ENCODE assay signal across 16 cellular contexts in the genomic region with DNA sequence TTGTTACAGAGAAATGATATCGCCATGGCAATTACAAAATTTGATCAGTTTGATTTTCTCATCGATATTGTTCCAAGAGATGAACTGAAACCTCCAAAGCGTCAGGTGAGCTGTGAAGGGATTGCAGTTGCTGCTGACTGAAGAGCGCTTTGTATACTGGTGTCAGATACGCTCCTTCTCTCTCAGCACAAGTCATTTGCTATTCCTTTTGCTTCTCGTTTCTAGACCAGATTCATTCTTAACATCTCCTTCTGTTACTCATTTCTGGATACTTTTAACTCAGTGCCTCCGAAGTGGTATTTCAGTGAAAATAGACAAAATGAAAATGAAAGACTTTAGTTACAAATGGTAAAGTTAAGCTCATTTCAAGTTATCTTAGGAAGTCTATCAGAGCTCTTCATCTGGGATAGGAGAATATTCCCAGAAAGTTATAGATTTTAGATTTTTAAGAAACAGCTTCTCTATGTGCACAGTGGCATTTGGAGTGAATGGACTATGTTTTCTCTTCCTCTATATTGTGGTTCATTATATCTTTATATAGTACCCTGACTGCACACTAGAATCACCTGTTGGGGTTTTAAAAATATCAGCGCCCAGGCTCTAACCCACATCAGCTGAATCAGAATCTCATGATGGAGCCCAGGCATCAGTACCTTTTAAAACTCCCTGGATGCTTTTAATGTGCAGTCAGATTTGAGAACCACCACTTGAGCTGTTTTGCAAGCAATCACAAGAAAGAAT. TPM values are rescaled to one million over a fixed set of nuclear protein-coding genes. Genes with fewer than 3 reads are reported as not detected.
DNase-seq lines count a peak whose midpoint lies in the region; ATAC-seq and TF ChIP-seq lines count a peak whose summit lies in the region.
"Had no signal": no experiment of that assay in that cellular context is flagged by ENCODE, and none has a peak within 500 bp of the region (broad histone marks: within the 10 kb centered on the region; RNA-seq: fewer than 3 reads in every experiment).

No MANE protein-coding gene starts in this region.

- POLR2A ChIA-PET in activated CD4-positive, alpha-beta memory T cell treated with anti-CD3 and anti-CD28 coated beads for 36 hours (lab: Charles Lee), result interaction anchor here (0.7 to 1.8 kb wide), 5 partner anchors 11 to 62 kb away, joined by 3 to 7 read pairs (median 3); a partner anchor contains a TSS

- peaks cover 57% of the 10 kb centered on the region for H3K36me3 Mint-ChIP-seq in activated T-cell treated with anti-CD3 and anti-CD28 coated beads, Interleukin-2, amount 50 U/mL, for 4 hours (ENCODE audit: insufficient read depth)
- peaks cover 34% of the 10 kb centered on the region for H3K36me3 Mint-ChIP-seq in activated CD4-positive, alpha-beta memory T cell treated with anti-CD3 and anti-CD28 coated beads for 36 hours
- peaks cover 31 to 58% of the 10 kb centered on the region in 2 donors for H3K36me3 Mint-ChIP-seq in stimulated activated naive B cell treated with anti-CD40 and anti-IgM and Interleukin-4, amounts not matched to agents 10 μg/mL and 1 μg/mL and 100 μg/mL, for 72 hours
- peaks cover 67% of the 10 kb centered on the region for H3K36me3 Mint-ChIP-seq in nephron progenitor cell (ENCODE audit: low read depth)

- no peak for DNase-seq in activated T-cell treated with anti-CD3 and anti-CD28 coated beads, Interleukin-2, amount 50 U/mL, for 4 hours
- DNase-seq in activated T-cell treated with anti-CD3 and anti-CD28 coated beads, Interleukin-2, amount 50 U/mL, for 1 hour, result no peak
- peak; percentile 27 for DNase-seq in activated CD4-positive, alpha-beta memory T cell treated with anti-CD3 and anti-CD28 coated beads for 36 hours
- no peak for DNase-seq in stimulated activated naive B cell treated with anti-CD40 and anti-IgM and Interleukin-4, amounts not matched to agents 10 μg/mL and 1 μg/mL and 100 μg/mL, for 72 hours
- DNase-seq in activated gamma-delta T cell treated with Interleukin-2 at 50 U/mL for 16 hours (no peak), ecto neural progenitor cell (ENCODE audit: low spot score) (no peak), nephron progenitor cell (no peak)
- DNase-seq: ACHN; activated effector memory CD4-positive, alpha-beta T cell treated with Interleukin-2 at 50 U/mL for 16 hours; effector memory CD8-positive, alpha-beta T cell; mesenchymal stem cell; NCI-H1417; NCI-H510A; nucleus accumbens had no signal

- TF ChIP-seq CTCF in nephron progenitor cell (IDR thresholded peaks at IDR 0.05), result no peak

- CTCF ChIA-PET in activated CD4-positive, alpha-beta memory T cell treated with anti-CD3 and anti-CD28 coated beads for 36 hours (lab: Charles Lee), result interaction anchor here (0.6 to 1.9 kb wide), 5 partner anchors 12 to 237 kb away, joined by 3 to 8 read pairs (median 3); no protein-coding TSS in a partner anchor

- intact Hi-C loops in activated CD4-positive, alpha-beta memory T cell treated with anti-CD3 and anti-CD28 coated beads for 36 hours (cut with micrococcal nuclease), result loop anchor here (1.0 kb wide), 2 partner anchors 11 to 59 kb away; no protein-coding TSS in a partner anchor

- no peak overlapping the region for H3K4me3 Mint-ChIP-seq in activated T-cell treated with anti-CD3 and anti-CD28 coated beads, Interleukin-2, amount 50 U/mL, for 4 hours
- peak overlapping the region; percentile 33 for H3K4me3 Mint-ChIP-seq in activated CD4-positive, alpha-beta memory T cell treated with anti-CD3 and anti-CD28 coated beads for 36 hours
- H3K4me3 Mint-ChIP-seq in stimulated activated naive B cell treated with anti-CD40 and anti-IgM and Interleukin-4, amounts not matched to agents 10 μg/mL and 1 μg/mL and 100 μg/mL, for 72 hours, result peak overlapping the region in 1 of 2 donors; percentile 8
- H3K4me3 Mint-ChIP-seq in nephron progenitor cell, result no peak overlapping the region
- H3K4me3 Mint-ChIP-seq: effector memory CD8-positive, alpha-beta T cell had no signal

- peak overlapping the region; percentile 82 for H3K27ac Mint-ChIP-seq in activated CD4-positive, alpha-beta memory T cell treated with anti-CD3 and anti-CD28 coated beads for 36 hours
- peak overlapping the region; percentile 27 for H3K27ac Mint-ChIP-seq in stimulated activated naive B cell treated with anti-CD40 and anti-IgM and Interleukin-4, amounts not matched to agents 10 μg/mL and 1 μg/mL and 100 μg/mL, for 72 hours
- no peak overlapping the region for H3K27ac Mint-ChIP-seq in nephron progenitor cell

- H3K27me3 Mint-ChIP-seq in activated T-cell treated with anti-CD3 and anti-CD28 coated beads, Interleukin-2, amount 50 U/mL, for 4 hours (ENCODE audit: low read depth), result no peaks in the 10 kb centered on the region
- no peaks in the 10 kb centered on the region for H3K27me3 Mint-ChIP-seq in activated CD4-positive, alpha-beta memory T cell treated with anti-CD3 and anti-CD28 coated beads for 36 hours
- no peaks in the 10 kb centered on the region for H3K27me3 Mint-ChIP-seq in stimulated activated naive B cell treated with anti-CD40 and anti-IgM and Interleukin-4, amounts not matched to agents 10 μg/mL and 1 μg/mL and 100 μg/mL, for 72 hours
- H3K27me3 Mint-ChIP-seq in nephron progenitor cell (ENCODE audit: low read depth, poor library complexity), result no peaks in the 10 kb centered on the region
- H3K27me3 Mint-ChIP-seq: effector memory CD8-positive, alpha-beta T cell had no signal

- no peaks in the 10 kb centered on the region for H3K9me3 Mint-ChIP-seq in activated T-cell treated with anti-CD3 and anti-CD28 coated beads, Interleukin-2, amount 50 U/mL, for 4 hours
- no peaks in the 10 kb centered on the region for H3K9me3 Mint-ChIP-seq in activated CD4-positive, alpha-beta memory T cell treated with anti-CD3 and anti-CD28 coated beads for 36 hours
- H3K9me3 Mint-ChIP-seq in stimulated activated naive B cell treated with anti-CD40 and anti-IgM and Interleukin-4, amounts not matched to agents 10 μg/mL and 1 μg/mL and 100 μg/mL, for 72 hours, result no peaks in the 10 kb centered on the region
- no peaks in the 10 kb centered on the region for H3K9me3 Mint-ChIP-seq in nephron progenitor cell
- H3K9me3 Mint-ChIP-seq: effector memory CD8-positive, alpha-beta T cell had no signal

- peak; percentile 63 to 69 for ATAC-seq in activated T-cell treated with anti-CD3 and anti-CD28 coated beads, Interleukin-2, amount 50 U/mL, for 4 hours
- ATAC-seq in GM21390 (IDR thresholded peaks at IDR 0.05; ENCODE audit: unreplicated experiment), result peak; percentile 69
- ATAC-seq in stimulated activated naive B cell treated with anti-CD40 and anti-IgM and Interleukin-4, amounts not matched to agents 10 μg/mL and 1 μg/mL and 100 μg/mL, for 72 hours (replicated peaks), result peak; percentile 62 to 66
- ATAC-seq: effector memory CD8-positive, alpha-beta T cell; K562 had no signal

- peaks cover 11% of the 10 kb centered on the region for H3K4me1 Mint-ChIP-seq in activated T-cell treated with anti-CD3 and anti-CD28 coated beads, Interleukin-2, amount 50 U/mL, for 4 hours (ENCODE audit: low read depth)
- peaks cover 25% of the 10 kb centered on the region for H3K4me1 Mint-ChIP-seq in activated CD4-positive, alpha-beta memory T cell treated with anti-CD3 and anti-CD28 coated beads for 36 hours (ENCODE audit: low read depth)
- peaks cover 5 to 12% of the 10 kb centered on the region in 2 donors for H3K4me1 Mint-ChIP-seq in stimulated activated naive B cell treated with anti-CD40 and anti-IgM and Interleukin-4, amounts not matched to agents 10 μg/mL and 1 μg/mL and 100 μg/mL, for 72 hours
- H3K4me1 Mint-ChIP-seq in nephron progenitor cell, result peaks cover 11% of the 10 kb centered on the region

RNA-seq across cellular contexts. Expression of a gene that starts 30.3 kb away (rescaled TPM):
- total RNA-seq in activated T-cell treated with anti-CD3 and anti-CD28 coated beads, Interleukin-2, amount 50 U/mL, for 4 hours, result under 1 TPM; 0.24 to 0.56 (median 0.24) TPM
- total RNA-seq in activated CD4-positive, alpha-beta memory T cell treated with anti-CD3 and anti-CD28 coated beads for 36 hours, result under 1 TPM; 0.45 to 0.53 TPM
